ENCODE assay signal across 15 cellular contexts in the genomic region with DNA sequence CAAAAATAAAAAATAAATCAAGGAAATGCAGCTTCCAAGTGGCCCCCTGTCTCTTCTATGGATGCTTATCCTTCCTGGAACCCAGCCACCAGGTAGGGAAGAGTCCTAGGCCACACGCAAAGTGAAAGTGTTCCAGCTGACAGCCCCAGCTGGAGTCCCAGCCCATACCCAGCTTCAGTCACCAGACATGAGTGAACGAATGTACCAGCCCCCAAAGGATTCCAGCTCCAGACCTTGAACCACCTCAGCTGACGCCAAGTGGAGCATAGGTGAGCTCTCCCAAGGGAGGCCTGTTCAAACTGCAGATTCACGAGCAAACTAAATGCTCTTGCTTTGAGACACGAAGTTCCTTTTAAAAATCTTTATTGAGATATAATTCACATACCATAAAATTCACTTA.
DNase-seq lines count a peak whose midpoint lies in the region; ATAC-seq, FAIRE-seq and TF ChIP-seq lines count a peak whose summit lies in the region.
"Had no signal": no experiment of that assay in that cellular context is flagged by ENCODE, and none has a peak within 500 bp of the region (broad histone marks: within the 10 kb centered on the region; RNA-seq: fewer than 3 reads in every experiment).

No MANE protein-coding gene starts in this region.

- H3K27ac Mint-ChIP-seq in GM23338, result no peak overlapping the region
- H3K27ac Mint-ChIP-seq: B cell had no signal

- H3K27me3 Mint-ChIP-seq in GM23338 (ENCODE audit: insufficient read depth, low read depth, poor library complexity), result peaks cover 6% of the 10 kb centered on the region
- H3K27me3 Mint-ChIP-seq: B cell had no signal

- BruUV-seq in K562 (replicated peaks; lab: Mats Ljungman, UMichigan) (no TSS peak), HepG2 (replicated peaks; lab: Mats Ljungman, UMichigan) (no TSS peak)

- no peaks in the 10 kb centered on the region for H3K9me1 ChIP-seq in K562 (ENCODE audit: control insufficient read depth, insufficient read depth, low read length)

- H3K4me1 ChIP-seq in K562 (replicated peaks in 1 of 2; ENCODE audit: control insufficient read depth in 2 of 2, insufficient read depth in 2 of 2, low read length in 2 of 2) (no peaks in the 10 kb centered on the region; a peak in 2 of 5 replicates), HepG2 (ENCODE audit: insufficient read depth, low read length) (peaks cover 11% of the 10 kb centered on the region), thyroid gland (peaks cover 0 to 4% of the 10 kb centered on the region in 2 donors), GM23338 (ENCODE audit: insufficient read depth) (no peaks in the 10 kb centered on the region)

- peak; percentile 20 for DNase-seq in DMS79 (lab: John Stamatoyannopoulos, UW)
- DNase-seq in K562 (ENCODE audit: extremely low read depth in 1 of 4, low spot score in 3 of 4), result no peak
- peak; percentile 18 for DNase-seq in HepG2 (ENCODE audit: low spot score)
- DNase-seq in thyroid gland, result peak; percentile 75 to 77
- no peak for DNase-seq in GM23338 (ENCODE audit: low spot score)
- DNase-seq: KBM-7 had no signal

- TF ChIP-seq POLR2A in K562 (conservative IDR thresholded peaks at IDR 0.05) (no peak), HepG2 (IDR thresholded peaks at IDR 0.05; ENCODE audit: insufficient read depth in 1 of 2, low read depth in 2 of 2, low read length in 2 of 2) (no peak), thyroid gland (IDR thresholded peaks at IDR 0.05) (no peak)

- H3K79me2 ChIP-seq in K562 (ENCODE audit: control insufficient read depth, insufficient read depth, low read length), result no peaks in the 10 kb centered on the region
- H3K79me2 ChIP-seq in HepG2 (ENCODE audit: insufficient read depth, low read length), result no peaks in the 10 kb centered on the region
- H3K79me2 ChIP-seq in GM23338 (replicated peaks; ENCODE audit: insufficient read depth), result no peaks in the 10 kb centered on the region

- H3K9ac ChIP-seq in K562 (ENCODE audit: insufficient read depth in 1 of 2, low read depth in 2 of 2, low read length in 2 of 2), result no peak overlapping the region; a peak in 1 of 4 replicates
- H3K9ac ChIP-seq in HepG2 (ENCODE audit: insufficient read depth, low read depth, low read length), result no peak overlapping the region

- peaks cover 4% of the 10 kb centered on the region; the same call in 1 of the 3 replicates for H3K4me1 Mint-ChIP-seq in GM23338

- no peaks in the 10 kb centered on the region for H3F3A ChIP-seq in GM23338 (replicated peaks; ENCODE audit: low read depth)

- in situ Hi-C loops in K562 (cut with MboI) (no loop called here), HepG2 (cut with HindIII; ENCODE audit: extremely low pct_ligation_motif_present, low pct_unique_long_range_greater_than_20kb) (no loop called here)

- H3K36me3 Mint-ChIP-seq in GM23338 (ENCODE audit: low read depth), result no peaks in the 10 kb centered on the region

- ATAC-seq in K562 (no peak), HepG2 (peak; percentile 64; the same call in 2 of the 3 replicates), GM21619 (IDR thresholded peaks at IDR 0.05; ENCODE audit: unreplicated experiment) (no peak), HG02852 (IDR thresholded peaks at IDR 0.05; ENCODE audit: unreplicated experiment) (no peak), GM23338 (no peak)
- ATAC-seq: GM12878 had no signal

- FAIRE-seq in K562 (lab: Jason Lieb, UNC) (no peak), HepG2 (lab: Jason Lieb, UNC) (no peak)
- FAIRE-seq: A204.1, GM12878, GM18507, H1 had no signal

- H3K4me3 ChIP-seq in K562 (no peak overlapping the region), HepG2 (replicated peaks in 1 of 3; ENCODE audit: insufficient read depth in 1 of 3, low read depth in 2 of 3, low read length in 3 of 3) (no peak overlapping the region), thyroid gland (replicated peaks in 1 of 3) (no peak overlapping the region), GM23338 (no peak overlapping the region)
- H3K4me3 ChIP-seq: GM12878, HAP-1 had no signal

- H3K9me3 ChIP-seq in K562 (replicated peaks; ENCODE audit: control insufficient read depth, insufficient read depth, low read depth, low read length) (no peaks in the 10 kb centered on the region), HepG2 (ENCODE audit: low read length) (no peaks in the 10 kb centered on the region), thyroid gland (no peaks in the 10 kb centered on the region)
- H3K9me3 ChIP-seq: HAP-1 had no signal

- 43% methylated on average over 5 of the region's 5 CpGs for whole genome bisulfite sequencing in K562 (ENCODE audit: insufficient coverage, low coverage, missing lambda C conversion rate)
- 0% methylated on average over 2 of the region's 5 CpGs for WGBS in HepG2 (ENCODE audit: low lambda C conversion rate)
- WGBS in thyroid gland, 2 donors, result 25 to 53% methylated on average over 3 to 5 of the region's 5 CpGs

- no peaks in the 10 kb centered on the region for H3K36me3 ChIP-seq in K562 (ENCODE audit: control insufficient read depth, insufficient read depth, low read length)
- no peaks in the 10 kb centered on the region for H3K36me3 ChIP-seq in HepG2 (replicated peaks in 1 of 2; ENCODE audit: control insufficient read depth in 1 of 2, insufficient read depth in 2 of 2, low read length in 2 of 2)
- H3K36me3 ChIP-seq in thyroid gland, result no peaks in the 10 kb centered on the region
- no peaks in the 10 kb centered on the region for H3K36me3 ChIP-seq in GM23338 (ENCODE audit: insufficient read depth)
- H3K36me3 ChIP-seq: HAP-1 had no signal

- H4K20me1 ChIP-seq in K562 (replicated peaks; ENCODE audit: control insufficient read depth, insufficient read depth, low read length) (no peaks in the 10 kb centered on the region), HepG2 (ENCODE audit: insufficient read depth, low read length) (no peaks in the 10 kb centered on the region), GM23338 (replicated peaks; ENCODE audit: insufficient read depth) (no peaks in the 10 kb centered on the region)

- no peak for TF ChIP-seq RAD21 in K562 (CRISPR knock-in tag; conservative IDR thresholded peaks at IDR 0.05 in 1 of 2, IDR thresholded peaks at IDR 0.05 in 1 of 2)
- TF ChIP-seq RAD21 in HepG2 (CRISPR knock-in tag; IDR thresholded peaks at IDR 0.05), result no peak

- H3K27me3 ChIP-seq in K562 (ENCODE audit: control insufficient read depth in 2 of 2, insufficient read depth in 2 of 2, low read length in 2 of 2) (no peaks in the 10 kb centered on the region), HepG2 (ENCODE audit: control insufficient read depth in 1 of 2, insufficient read depth in 2 of 2, low read length in 2 of 2) (no peaks in the 10 kb centered on the region), thyroid gland (no peaks in the 10 kb centered on the region), GM23338 (ENCODE audit: insufficient read depth) (no peaks in the 10 kb centered on the region)

- CTCF ChIA-PET in K562 (lab: Yijun Ruan, JAX; ENCODE audit: low intra/inter-chr PET ratio), result no interaction called here
- CTCF ChIA-PET in HepG2 (lab: Yijun Ruan, JAX; ENCODE audit: low intra/inter-chr PET ratio, low total read pairs), result no interaction called here

- H3K9me3 Mint-ChIP-seq in GM23338, result no peaks in the 10 kb centered on the region

- no peaks in the 10 kb centered on the region for H3K9me2 ChIP-seq in GM23338 (ENCODE audit: insufficient read depth)

- no peak overlapping the region for H3K4me2 ChIP-seq in K562 (ENCODE audit: insufficient read depth, low read length)
- H3K4me2 ChIP-seq in HepG2 (ENCODE audit: low read depth, low read length), result 0 out of 2 replicates have a peak overlapping the region, but pooled peaks have one; percentile 27
- no peak overlapping the region for H3K4me2 ChIP-seq in GM23338

- H3K27ac ChIP-seq in K562 (ENCODE audit: extremely low read depth, low read depth, low read length) (no peak overlapping the region), HepG2 (ENCODE audit: extremely low read length, insufficient read depth, low read length) (no peak overlapping the region), thyroid gland (no peak overlapping the region), GM23338 (ENCODE audit: low read depth) (no peak overlapping the region)
- H3K27ac ChIP-seq: HL-60 had no signal

- H3K4me3 Mint-ChIP-seq in GM23338, result no peak overlapping the region
- H3K4me3 Mint-ChIP-seq: B cell had no signal

- TF ChIP-seq CTCF in K562 (IDR thresholded peaks at IDR 0.05 in 2 of 3, conservative IDR thresholded peaks at IDR 0.05 in 1 of 3; ENCODE audit: insufficient read depth in 2 of 3, low read depth in 1 of 3, low read length in 3 of 3) (no peak), HepG2 (CRISPR knock-in tag; IDR thresholded peaks at IDR 0.05) (no peak), thyroid gland (IDR thresholded peaks at IDR 0.05) (no peak), GM23338 (conservative IDR thresholded peaks at IDR 0.05; ENCODE audit: low read depth in 2 of 2) (no peak)

- intact Hi-C loops in K562 (cut with micrococcal nuclease), result no loop called here
- intact Hi-C loops in HepG2 (cut with micrococcal nuclease; ENCODE audit: unreplicated experiment), result no loop called here
- intact Hi-C loops in thyroid gland (cut with DNase I), result no loop called here

- POLR2A ChIA-PET in K562 (lab: Yijun Ruan, JAX), result interaction anchor here (0.6 to 0.9 kb wide), 2 partner anchors 10 to 390 kb away, joined by 3 read pairs; no protein-coding TSS in a partner anchor
- POLR2A ChIA-PET in HepG2 (lab: Yijun Ruan, JAX), result no interaction called here

- 0 out of 2 replicates have a peak overlapping the region, but pooled peaks have one; percentile 30 for H2AFZ ChIP-seq in K562 (ENCODE audit: low read depth, low read length)
- no peak overlapping the region for H2AFZ ChIP-seq in HepG2 (ENCODE audit: low read length)
- H2AFZ ChIP-seq in GM23338, result no peak overlapping the region

- no peak for TF ChIP-seq EP300 in K562 (IDR thresholded peaks at IDR 0.05; ENCODE audit: low read length)
- TF ChIP-seq EP300 in HepG2 (IDR thresholded peaks at IDR 0.05; ENCODE audit: low read depth in 2 of 2, low read length in 2 of 2), result no peak
- no peak for TF ChIP-seq EP300 in HepG2 (CRISPR knock-in tag; IDR thresholded peaks at IDR 0.05; ENCODE audit: borderline replicate concordance)

TF ChIP-seq in HepG2, 621 proteins besides CTCF, POLR2A, EP300 and RAD21 (continues in another document):
- TF ChIP-seq NFE2 (CRISPR knock-in tag; IDR thresholded peaks at IDR 0.05), result no peak

TF ChIP-seq in GM23338, 12 proteins besides CTCF, POLR2A, EP300 and RAD21 (continues in another document):
- no peak for TF ChIP-seq POLR2AphosphoS5 (IDR thresholded peaks at IDR 0.05; ENCODE audit: low read depth)
- no peak for TF ChIP-seq EZH2phosphoT487 (IDR thresholded peaks at IDR 0.05; ENCODE audit: unreplicated experiment)
- TF ChIP-seq, protein P1, sequence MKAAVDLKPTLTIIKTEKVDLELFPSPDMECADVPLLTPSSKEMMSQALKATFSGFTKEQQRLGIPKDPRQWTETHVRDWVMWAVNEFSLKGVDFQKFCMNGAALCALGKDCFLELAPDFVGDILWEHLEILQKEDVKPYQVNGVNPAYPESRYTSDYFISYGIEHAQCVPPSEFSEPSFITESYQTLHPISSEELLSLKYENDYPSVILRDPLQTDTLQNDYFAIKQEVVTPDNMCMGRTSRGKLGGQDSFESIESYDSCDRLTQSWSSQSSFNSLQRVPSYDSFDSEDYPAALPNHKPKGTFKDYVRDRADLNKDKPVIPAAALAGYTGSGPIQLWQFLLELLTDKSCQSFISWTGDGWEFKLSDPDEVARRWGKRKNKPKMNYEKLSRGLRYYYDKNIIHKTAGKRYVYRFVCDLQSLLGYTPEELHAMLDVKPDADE (IDR thresholded peaks at IDR 0.05), result no peak
- TF ChIP-seq ZNF114 (CRISPR knock-in tag; IDR thresholded peaks at IDR 0.05), result no peak
- no peak for TF ChIP-seq NANOG (IDR thresholded peaks at IDR 0.05; ENCODE audit: borderline replicate concordance)

Comparison
In these comparisons a context has a peak if more than half of its experiments do, and no peak if none do; other contexts are left out.
1. DNase-seq: peak in DMS79 (single experiment), HepG2 (single experiment) and thyroid gland (2 of 2); none in K562 (0 of 4) and GM23338 (single experiment).